In genomic region chr5:160799160-160799559, GRCh38 we compare ENCODE assay signal across 13 cellular contexts. TPM values are rescaled to one million over a fixed set of nuclear protein-coding genes. Genes with fewer than 3 reads are reported as not detected.
DNase-seq lines count a peak whose midpoint lies in the region; ATAC-seq and TF ChIP-seq lines count a peak whose summit lies in the region.
"Had no signal": no experiment of that assay in that cellular context is flagged by ENCODE, and none has a peak within 500 bp of the region (broad histone marks: within the 10 kb centered on the region; RNA-seq: fewer than 3 reads in every experiment).

No MANE protein-coding gene starts in this region.

- intact Hi-C loops in activated CD4-positive, alpha-beta T cell treated with anti-CD3 and anti-CD28 coated beads, Interleukin-2, amount 10 ng/mL, durations not matched to agents 24 days and 14 days (cut with micrococcal nuclease): no loop called here

- H3K4me1 ChIP-seq in GM23248 (ENCODE audit: insufficient read depth): no peaks in the 10 kb centered on the region

- H3K9me3 Mint-ChIP-seq in progenitor cell of endocrine pancreas (ENCODE audit: low read depth): no peaks in the 10 kb centered on the region
- H3K9me3 Mint-ChIP-seq in activated CD4-positive, alpha-beta T cell treated with anti-CD3 and anti-CD28 coated beads, Interleukin-2, amount 10 ng/mL, durations not matched to agents 24 days and 14 days: no peaks in the 10 kb centered on the region
- H3K9me3 Mint-ChIP-seq: memory B cell had no signal

- no peaks in the 10 kb centered on the region for H3K36me3 Mint-ChIP-seq in progenitor cell of endocrine pancreas (ENCODE audit: insufficient read depth)
- no peaks in the 10 kb centered on the region for H3K36me3 Mint-ChIP-seq in activated CD4-positive, alpha-beta T cell treated with anti-CD3 and anti-CD28 coated beads, Interleukin-2, amount 10 ng/mL, durations not matched to agents 24 days and 14 days (ENCODE audit: low read depth)
- H3K36me3 Mint-ChIP-seq: memory B cell had no signal

- in situ Hi-C loops in GM23248 (cut with MboI): no loop called here

- H3K4me1 Mint-ChIP-seq in progenitor cell of endocrine pancreas (ENCODE audit: low read depth): peaks cover 17% of the 10 kb centered on the region
- no peaks in the 10 kb centered on the region for H3K4me1 Mint-ChIP-seq in activated CD4-positive, alpha-beta T cell treated with anti-CD3 and anti-CD28 coated beads, Interleukin-2, amount 10 ng/mL, durations not matched to agents 24 days and 14 days
- H3K4me1 Mint-ChIP-seq: stimulated activated naive CD8-positive, alpha-beta T cell treated with anti-CD3 and anti-CD28 coated beads, Interleukin-15, amount 100 ng/mL, for 72 hours had no signal

- H3K4me3 Mint-ChIP-seq in progenitor cell of endocrine pancreas (ENCODE audit: low read depth): no peak overlapping the region
- no peak overlapping the region for H3K4me3 Mint-ChIP-seq in activated CD4-positive, alpha-beta T cell treated with anti-CD3 and anti-CD28 coated beads, Interleukin-2, amount 10 ng/mL, durations not matched to agents 24 days and 14 days
- H3K4me3 Mint-ChIP-seq: memory B cell; stimulated activated naive CD8-positive, alpha-beta T cell treated with anti-CD3 and anti-CD28 coated beads, Interleukin-15, amount 100 ng/mL, for 72 hours had no signal

- DNase-seq in DMS153 (lab: John Stamatoyannopoulos, UW): peak; percentile 31
- no peak for DNase-seq in DMS153 treated with DMSO at 0.1 percent for 48 hours (lab: John Stamatoyannopoulos, UW; ENCODE audit: unreplicated experiment)
- peak; percentile 60 for DNase-seq in NCI-H1105 treated with DMSO at 0.1 percent for 48 hours (lab: John Stamatoyannopoulos, UW)
- DNase-seq in progenitor cell of endocrine pancreas (ENCODE audit: low spot score, unreplicated experiment): no peak
- DNase-seq in HEK293T (ENCODE audit: extremely low spot score): no peak
- DNase-seq in activated CD4-positive, alpha-beta T cell treated with anti-CD3 and anti-CD28 coated beads, Interleukin-2, amount 10 ng/mL, durations not matched to agents 24 days and 14 days: no peak
- DNase-seq in GM23248: no peak
- DNase-seq: activated CD4-positive, alpha-beta T cell treated with anti-CD3 and anti-CD28 coated beads, Interleukin-2, amount 50 U/mL, for 4 hours; stimulated activated naive CD8-positive, alpha-beta T cell treated with anti-CD3 and anti-CD28 coated beads, Interleukin-15, amount 100 ng/mL, for 72 hours had no signal

- TF ChIP-seq CTCF in progenitor cell of endocrine pancreas (IDR thresholded peaks at IDR 0.05; ENCODE audit: unreplicated experiment): no peak

- no peak overlapping the region for H3K27ac ChIP-seq in GM23248
- H3K27ac ChIP-seq: 22Rv1 had no signal

- no peak overlapping the region for H3K4me2 ChIP-seq in GM23248 (ENCODE audit: unreplicated experiment)

- peak; percentile 72 for ATAC-seq in HG02763 (IDR thresholded peaks at IDR 0.05; ENCODE audit: unreplicated experiment)
- ATAC-seq: stimulated activated naive CD8-positive, alpha-beta T cell treated with anti-CD3 and anti-CD28 coated beads, Interleukin-15, amount 100 ng/mL, for 72 hours had no signal

- no peaks in the 10 kb centered on the region for H3K9me2 ChIP-seq in GM23248 (ENCODE audit: insufficient read depth)

- CTCF ChIA-PET in HEK293T (lab: Yijun Ruan, JAX): no interaction called here

- no peaks in the 10 kb centered on the region for H3F3A ChIP-seq in GM23248 (ENCODE audit: insufficient read depth)

- H3K79me2 ChIP-seq in GM23248 (ENCODE audit: insufficient read depth): no peaks in the 10 kb centered on the region

- no peaks in the 10 kb centered on the region for H3K36me3 ChIP-seq in GM23248 (ENCODE audit: low read depth)

- POLR2A ChIA-PET in HEK293T (lab: Yijun Ruan, JAX): no interaction called here

- no peaks in the 10 kb centered on the region for H3K27me3 ChIP-seq in GM23248 (replicated peaks; ENCODE audit: insufficient read depth)

- 23 to 29% methylated on average over 4 of the region's 4 CpGs for WGBS in GM23248 (ENCODE audit: low coverage in 1 of 2, low lambda C conversion rate in 2 of 2, missing lambda C conversion rate in 2 of 2), 2 experiments

- H4K20me1 ChIP-seq in GM23248 (ENCODE audit: insufficient read depth): no peaks in the 10 kb centered on the region

- no peak overlapping the region for H3K4me3 ChIP-seq in GM23248

- no peaks in the 10 kb centered on the region for H3K9me3 ChIP-seq in GM23248 (ENCODE audit: low read depth)

- H3K27ac Mint-ChIP-seq in progenitor cell of endocrine pancreas: peak overlapping the region; percentile 44
- no peak overlapping the region for H3K27ac Mint-ChIP-seq in activated CD4-positive, alpha-beta T cell treated with anti-CD3 and anti-CD28 coated beads, Interleukin-2, amount 10 ng/mL, durations not matched to agents 24 days and 14 days
- H3K27ac Mint-ChIP-seq: memory B cell; stimulated activated naive CD8-positive, alpha-beta T cell treated with anti-CD3 and anti-CD28 coated beads, Interleukin-15, amount 100 ng/mL, for 72 hours had no signal

- no peaks in the 10 kb centered on the region for H3K27me3 Mint-ChIP-seq in progenitor cell of endocrine pancreas
- no peaks in the 10 kb centered on the region for H3K27me3 Mint-ChIP-seq in activated CD4-positive, alpha-beta T cell treated with anti-CD3 and anti-CD28 coated beads, Interleukin-2, amount 10 ng/mL, durations not matched to agents 24 days and 14 days
- H3K27me3 Mint-ChIP-seq: memory B cell; stimulated activated naive CD8-positive, alpha-beta T cell treated with anti-CD3 and anti-CD28 coated beads, Interleukin-15, amount 100 ng/mL, for 72 hours had no signal

- H2AFZ ChIP-seq in GM23248: no peak overlapping the region

- no peak overlapping the region for H3K9ac ChIP-seq in GM23248

TF ChIP-seq in HEK293T, 16 proteins besides CTCF, POLR2A, EP300 and RAD21:
- TF ChIP-seq L3MBTL2 (conservative IDR thresholded peaks at IDR 0.05) (no peak), CTBP1 (IDR thresholded peaks at IDR 0.05; ENCODE audit: borderline replicate concordance) (no peak), LEF1 (IDR thresholded peaks at IDR 0.05; ENCODE audit: borderline replicate concordance) (no peak), ARNT (IDR thresholded peaks at IDR 0.05) (no peak), HDGF (IDR thresholded peaks at IDR 0.05; ENCODE audit: borderline replicate concordance) (no peak), FOXK2 (IDR thresholded peaks at IDR 0.05) (no peak), NFRKB (IDR thresholded peaks at IDR 0.05) (no peak), TARDBP (IDR thresholded peaks at IDR 0.05) (no peak)

RNA-seq across cellular contexts. Expression of gene ATP10B, which starts 52.9 kb away (rescaled TPM):
- 1.6 and 1.7 TPM in 2 replicates for total RNA-seq in progenitor cell of endocrine pancreas
- not detected in 2 replicates for total RNA-seq in activated CD4-positive, alpha-beta T cell treated with anti-CD3 and anti-CD28 coated beads, Interleukin-2, amount 10 ng/mL, durations not matched to agents 24 days and 14 days
- not detected in 2 replicates for total RNA-seq in GM23248 (2014; rRNA removed; shearing (Covaris generic))
- polyA plus RNA-seq in GM23248 (2016; fragmentation: Nextera tagmentation; extraction: Ambion mirVana): not detected in 2 replicates
- total RNA-seq: astrocyte had no signal

Comparison
In these comparisons a context has a peak if more than half of its experiments do, and no peak if none do; other contexts are left out.
1. DNase-seq: peak in DMS153 (single experiment) and NCI-H1105 treated with DMSO at 0.1 percent for 48 hours (single experiment); none in DMS153 treated with DMSO at 0.1 percent for 48 hours (single experiment), progenitor cell of endocrine pancreas (single experiment), HEK293T (single experiment), activated CD4-positive, alpha-beta T cell treated with anti-CD3 and anti-CD28 coated beads, Interleukin-2, amount 10 ng/mL, durations not matched to agents 24 days and 14 days (single experiment) and GM23248 (single experiment).